Comparison of ENCODE assay signal across 1 cellular context in the genomic region with DNA sequence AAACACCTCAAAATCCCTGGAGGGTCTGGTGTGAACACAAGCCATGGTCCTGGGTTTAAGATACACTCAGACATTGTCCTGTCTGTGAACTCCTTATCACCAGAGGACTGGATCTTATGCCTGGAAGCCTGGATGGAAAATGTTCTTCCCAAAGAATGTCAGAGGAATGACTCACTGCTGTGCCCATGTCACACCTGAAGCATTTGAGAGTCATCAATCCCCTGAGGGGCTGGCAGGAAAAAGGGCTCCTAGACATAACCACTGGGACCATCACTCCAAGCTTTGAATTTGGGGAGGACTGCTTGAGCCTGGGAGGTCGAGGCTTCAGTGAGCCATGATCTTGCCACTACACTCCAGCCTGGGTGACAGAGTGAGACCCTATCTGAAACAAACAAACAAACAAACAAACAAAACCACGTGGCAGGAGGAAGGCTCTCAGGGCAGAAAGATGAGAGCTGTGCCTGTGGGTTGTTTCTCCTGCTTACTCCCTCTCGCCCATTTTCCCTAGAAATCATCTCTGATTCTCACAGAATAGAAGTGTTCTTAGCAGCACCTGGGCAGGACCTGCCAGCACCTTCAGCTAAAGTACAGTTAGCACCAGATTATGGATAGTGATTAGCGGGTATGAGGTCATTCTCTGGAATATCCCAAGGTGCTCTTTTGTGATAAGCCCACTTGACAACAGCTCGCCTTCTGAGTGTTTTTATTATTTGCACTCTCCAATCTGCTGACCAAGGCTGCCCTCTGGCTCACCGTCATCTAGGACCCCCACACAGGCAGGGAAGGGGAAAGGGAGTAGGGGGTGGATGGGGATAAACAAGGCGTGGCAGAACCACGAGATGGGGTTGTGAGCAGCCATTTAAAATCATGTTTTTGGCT.
TF ChIP-seq lines count a peak whose summit lies in the region.

No MANE protein-coding gene starts in this region.

TF ChIP-seq in K562, 482 proteins besides CTCF, POLR2A, EP300 and RAD21 (continued from another document and continues in another):
- no peak for TF ChIP-seq HOMEZ (CRISPR knock-in tag; IDR thresholded peaks at IDR 0.05)
- TF ChIP-seq, protein P1, sequence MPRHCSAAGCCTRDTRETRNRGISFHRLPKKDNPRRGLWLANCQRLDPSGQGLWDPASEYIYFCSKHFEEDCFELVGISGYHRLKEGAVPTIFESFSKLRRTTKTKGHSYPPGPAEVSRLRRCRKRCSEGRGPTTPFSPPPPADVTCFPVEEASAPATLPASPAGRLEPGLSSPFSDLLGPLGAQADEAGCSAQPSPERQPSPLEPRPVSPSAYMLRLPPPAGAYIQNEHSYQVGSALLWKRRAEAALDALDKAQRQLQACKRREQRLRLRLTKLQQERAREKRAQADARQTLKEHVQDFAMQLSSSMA (CRISPR knock-in tag; IDR thresholded peaks at IDR 0.05): no peak
- no peak for TF ChIP-seq MAFF (IDR thresholded peaks at IDR 0.05; ENCODE audit: low read length)
- no peak for TF ChIP-seq CSDE1 (IDR thresholded peaks at IDR 0.05)
- no peak for TF ChIP-seq NCOA4 (IDR thresholded peaks at IDR 0.05; ENCODE audit: partially characterized antibody)
- no peak for TF ChIP-seq NR2F6 (CRISPR knock-in tag; IDR thresholded peaks at IDR 0.05)
- TF ChIP-seq BRCA1 (IDR thresholded peaks at IDR 0.05): no peak
- no peak for TF ChIP-seq BRCA1 (CRISPR knock-in tag; IDR thresholded peaks at IDR 0.05)
- TF ChIP-seq ZNF695 (CRISPR knock-in tag; IDR thresholded peaks at IDR 0.05): no peak
- no peak for TF ChIP-seq NFYB (IDR thresholded peaks at IDR 0.05; ENCODE audit: extremely low read depth, insufficient read length)
- TF ChIP-seq MEIS2 (IDR thresholded peaks at IDR 0.05; ENCODE audit: partially characterized antibody): peak; percentile 65
- TF ChIP-seq, protein P2, sequence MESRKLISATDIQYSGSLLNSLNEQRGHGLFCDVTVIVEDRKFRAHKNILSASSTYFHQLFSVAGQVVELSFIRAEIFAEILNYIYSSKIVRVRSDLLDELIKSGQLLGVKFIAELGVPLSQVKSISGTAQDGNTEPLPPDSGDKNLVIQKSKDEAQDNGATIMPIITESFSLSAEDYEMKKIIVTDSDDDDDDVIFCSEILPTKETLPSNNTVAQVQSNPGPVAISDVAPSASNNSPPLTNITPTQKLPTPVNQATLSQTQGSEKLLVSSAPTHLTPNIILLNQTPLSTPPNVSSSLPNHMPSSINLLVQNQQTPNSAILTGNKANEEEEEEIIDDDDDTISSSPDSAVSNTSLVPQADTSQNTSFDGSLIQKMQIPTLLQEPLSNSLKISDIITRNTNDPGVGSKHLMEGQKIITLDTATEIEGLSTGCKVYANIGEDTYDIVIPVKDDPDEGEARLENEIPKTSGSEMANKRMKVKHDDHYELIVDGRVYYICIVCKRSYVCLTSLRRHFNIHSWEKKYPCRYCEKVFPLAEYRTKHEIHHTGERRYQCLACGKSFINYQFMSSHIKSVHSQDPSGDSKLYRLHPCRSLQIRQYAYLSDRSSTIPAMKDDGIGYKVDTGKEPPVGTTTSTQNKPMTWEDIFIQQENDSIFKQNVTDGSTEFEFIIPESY (CRISPR knock-in tag; IDR thresholded peaks at IDR 0.05): no peak
- TF ChIP-seq ZC3H8 (IDR thresholded peaks at IDR 0.05): no peak
- TF ChIP-seq NR4A1 (CRISPR knock-in tag; IDR thresholded peaks at IDR 0.05): no peak
- TF ChIP-seq NR4A1 (tag; IDR thresholded peaks at IDR 0.05): 0 out of 2 replicates have a peak, but pooled peaks have one; percentile 18
- no peak for TF ChIP-seq TCF7L2 (IDR thresholded peaks at IDR 0.05; ENCODE audit: low read depth, low read length)
- TF ChIP-seq CBFA2T2 (conservative IDR thresholded peaks at IDR 0.05): peak; percentile 82
- TF ChIP-seq GTF2B (IDR thresholded peaks at IDR 0.05; ENCODE audit: extremely low read depth, insufficient read length): no peak
- TF ChIP-seq MCM3 (IDR thresholded peaks at IDR 0.05): no peak
- no peak for TF ChIP-seq GABPB2 (CRISPR knock-in tag; conservative IDR thresholded peaks at IDR 0.05)
- TF ChIP-seq ZNF644 (tag; IDR thresholded peaks at IDR 0.05; ENCODE audit: low read depth): no peak
- peak; percentile 40; the same call in 1 of the 2 replicates for TF ChIP-seq L3MBTL2 (IDR thresholded peaks at IDR 0.05)
- TF ChIP-seq RUNX1 (IDR thresholded peaks at IDR 0.05; ENCODE audit: low read depth): no peak
- no peak for TF ChIP-seq YBX1 (IDR thresholded peaks at IDR 0.05)
- TF ChIP-seq, protein P3, sequence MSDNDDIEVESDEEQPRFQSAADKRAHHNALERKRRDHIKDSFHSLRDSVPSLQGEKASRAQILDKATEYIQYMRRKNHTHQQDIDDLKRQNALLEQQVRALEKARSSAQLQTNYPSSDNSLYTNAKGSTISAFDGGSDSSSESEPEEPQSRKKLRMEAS (CRISPR knock-in tag; IDR thresholded peaks at IDR 0.05): no peak
- TF ChIP-seq, protein P4, sequence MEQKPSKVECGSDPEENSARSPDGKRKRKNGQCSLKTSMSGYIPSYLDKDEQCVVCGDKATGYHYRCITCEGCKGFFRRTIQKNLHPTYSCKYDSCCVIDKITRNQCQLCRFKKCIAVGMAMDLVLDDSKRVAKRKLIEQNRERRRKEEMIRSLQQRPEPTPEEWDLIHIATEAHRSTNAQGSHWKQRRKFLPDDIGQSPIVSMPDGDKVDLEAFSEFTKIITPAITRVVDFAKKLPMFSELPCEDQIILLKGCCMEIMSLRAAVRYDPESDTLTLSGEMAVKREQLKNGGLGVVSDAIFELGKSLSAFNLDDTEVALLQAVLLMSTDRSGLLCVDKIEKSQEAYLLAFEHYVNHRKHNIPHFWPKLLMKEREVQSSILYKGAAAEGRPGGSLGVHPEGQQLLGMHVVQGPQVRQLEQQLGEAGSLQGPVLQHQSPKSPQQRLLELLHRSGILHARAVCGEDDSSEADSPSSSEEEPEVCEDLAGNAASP (IDR thresholded peaks at IDR 0.05): no peak
- TF ChIP-seq ZNF699 (CRISPR knock-in tag; IDR thresholded peaks at IDR 0.05; ENCODE audit: insufficient replicate concordance): no peak
- TF ChIP-seq XRCC5 (IDR thresholded peaks at IDR 0.05; ENCODE audit: low read depth, low read length): no peak
- TF ChIP-seq, protein P5, sequence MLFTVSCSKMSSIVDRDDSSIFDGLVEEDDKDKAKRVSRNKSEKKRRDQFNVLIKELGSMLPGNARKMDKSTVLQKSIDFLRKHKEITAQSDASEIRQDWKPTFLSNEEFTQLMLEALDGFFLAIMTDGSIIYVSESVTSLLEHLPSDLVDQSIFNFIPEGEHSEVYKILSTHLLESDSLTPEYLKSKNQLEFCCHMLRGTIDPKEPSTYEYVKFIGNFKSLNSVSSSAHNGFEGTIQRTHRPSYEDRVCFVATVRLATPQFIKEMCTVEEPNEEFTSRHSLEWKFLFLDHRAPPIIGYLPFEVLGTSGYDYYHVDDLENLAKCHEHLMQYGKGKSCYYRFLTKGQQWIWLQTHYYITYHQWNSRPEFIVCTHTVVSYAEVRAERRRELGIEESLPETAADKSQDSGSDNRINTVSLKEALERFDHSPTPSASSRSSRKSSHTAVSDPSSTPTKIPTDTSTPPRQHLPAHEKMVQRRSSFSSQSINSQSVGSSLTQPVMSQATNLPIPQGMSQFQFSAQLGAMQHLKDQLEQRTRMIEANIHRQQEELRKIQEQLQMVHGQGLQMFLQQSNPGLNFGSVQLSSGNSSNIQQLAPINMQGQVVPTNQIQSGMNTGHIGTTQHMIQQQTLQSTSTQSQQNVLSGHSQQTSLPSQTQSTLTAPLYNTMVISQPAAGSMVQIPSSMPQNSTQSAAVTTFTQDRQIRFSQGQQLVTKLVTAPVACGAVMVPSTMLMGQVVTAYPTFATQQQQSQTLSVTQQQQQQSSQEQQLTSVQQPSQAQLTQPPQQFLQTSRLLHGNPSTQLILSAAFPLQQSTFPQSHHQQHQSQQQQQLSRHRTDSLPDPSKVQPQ (CRISPR knock-in tag; IDR thresholded peaks at IDR 0.05; ENCODE audit: borderline replicate concordance): no peak
- TF ChIP-seq RCOR1 (IDR thresholded peaks at IDR 0.05; ENCODE audit: borderline replicate concordance in 1 of 2, low read depth in 2 of 2, low read length in 2 of 2): peak in 1 of 2 experiments; percentile 63; a peak in 2 of 4 replicates
- no peak for TF ChIP-seq SMARCA5 (IDR thresholded peaks at IDR 0.05)
- TF ChIP-seq, protein P6, sequence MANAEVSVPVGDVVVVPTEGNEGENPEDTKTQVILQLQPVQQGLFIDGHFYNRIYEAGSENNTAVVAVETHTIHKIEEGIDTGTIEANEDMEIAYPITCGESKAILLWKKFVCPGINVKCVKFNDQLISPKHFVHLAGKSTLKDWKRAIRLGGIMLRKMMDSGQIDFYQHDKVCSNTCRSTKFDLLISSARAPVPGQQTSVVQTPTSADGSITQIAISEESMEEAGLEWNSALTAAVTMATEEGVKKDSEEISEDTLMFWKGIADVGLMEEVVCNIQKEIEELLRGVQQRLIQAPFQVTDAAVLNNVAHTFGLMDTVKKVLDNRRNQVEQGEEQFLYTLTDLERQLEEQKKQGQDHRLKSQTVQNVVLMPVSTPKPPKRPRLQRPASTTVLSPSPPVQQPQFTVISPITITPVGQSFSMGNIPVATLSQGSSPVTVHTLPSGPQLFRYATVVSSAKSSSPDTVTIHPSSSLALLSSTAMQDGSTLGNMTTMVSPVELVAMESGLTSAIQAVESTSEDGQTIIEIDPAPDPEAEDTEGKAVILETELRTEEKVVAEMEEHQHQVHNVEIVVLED (CRISPR knock-in tag; IDR thresholded peaks at IDR 0.05): no peak
- TF ChIP-seq ZNF175 (CRISPR knock-in tag; IDR thresholded peaks at IDR 0.05; ENCODE audit: low read depth): no peak
- no peak; the same call in 1 of the 2 replicates for TF ChIP-seq JUNB (CRISPR knock-in tag; conservative IDR thresholded peaks at IDR 0.05)
- TF ChIP-seq TEAD2 (tag; IDR thresholded peaks at IDR 0.05): no peak
- no peak for TF ChIP-seq MBD1 (CRISPR knock-in tag; IDR thresholded peaks at IDR 0.05)
- no peak for TF ChIP-seq KAT8 (IDR thresholded peaks at IDR 0.05; ENCODE audit: low read depth)
- TF ChIP-seq U2AF1 (optimal IDR thresholded peaks at IDR 0.05; ENCODE audit: low read depth, low read length): no peak
- no peak for TF ChIP-seq ZNF174 (CRISPR knock-in tag; IDR thresholded peaks at IDR 0.05)
- no peak for TF ChIP-seq RBFOX2 (IDR thresholded peaks at IDR 0.05; ENCODE audit: low read depth, low read length)
- TF ChIP-seq ZNF124 (CRISPR knock-in tag; IDR thresholded peaks at IDR 0.05): no peak
- no peak for TF ChIP-seq KLF1 (tag; IDR thresholded peaks at IDR 0.05)
- TF ChIP-seq ZZZ3 (IDR thresholded peaks at IDR 0.05): no peak
- TF ChIP-seq, protein P7, sequence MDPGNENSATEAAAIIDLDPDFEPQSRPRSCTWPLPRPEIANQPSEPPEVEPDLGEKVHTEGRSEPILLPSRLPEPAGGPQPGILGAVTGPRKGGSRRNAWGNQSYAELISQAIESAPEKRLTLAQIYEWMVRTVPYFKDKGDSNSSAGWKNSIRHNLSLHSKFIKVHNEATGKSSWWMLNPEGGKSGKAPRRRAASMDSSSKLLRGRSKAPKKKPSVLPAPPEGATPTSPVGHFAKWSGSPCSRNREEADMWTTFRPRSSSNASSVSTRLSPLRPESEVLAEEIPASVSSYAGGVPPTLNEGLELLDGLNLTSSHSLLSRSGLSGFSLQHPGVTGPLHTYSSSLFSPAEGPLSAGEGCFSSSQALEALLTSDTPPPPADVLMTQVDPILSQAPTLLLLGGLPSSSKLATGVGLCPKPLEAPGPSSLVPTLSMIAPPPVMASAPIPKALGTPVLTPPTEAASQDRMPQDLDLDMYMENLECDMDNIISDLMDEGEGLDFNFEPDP (CRISPR knock-in tag; IDR thresholded peaks at IDR 0.05): no peak
- no peak for TF ChIP-seq E2F5 (CRISPR knock-in tag; IDR thresholded peaks at IDR 0.05)
- no peak for TF ChIP-seq TGIF2 (CRISPR knock-in tag; IDR thresholded peaks at IDR 0.05)
- no peak for TF ChIP-seq FOXP1 (CRISPR knock-in tag; IDR thresholded peaks at IDR 0.05)
- TF ChIP-seq, protein P8, sequence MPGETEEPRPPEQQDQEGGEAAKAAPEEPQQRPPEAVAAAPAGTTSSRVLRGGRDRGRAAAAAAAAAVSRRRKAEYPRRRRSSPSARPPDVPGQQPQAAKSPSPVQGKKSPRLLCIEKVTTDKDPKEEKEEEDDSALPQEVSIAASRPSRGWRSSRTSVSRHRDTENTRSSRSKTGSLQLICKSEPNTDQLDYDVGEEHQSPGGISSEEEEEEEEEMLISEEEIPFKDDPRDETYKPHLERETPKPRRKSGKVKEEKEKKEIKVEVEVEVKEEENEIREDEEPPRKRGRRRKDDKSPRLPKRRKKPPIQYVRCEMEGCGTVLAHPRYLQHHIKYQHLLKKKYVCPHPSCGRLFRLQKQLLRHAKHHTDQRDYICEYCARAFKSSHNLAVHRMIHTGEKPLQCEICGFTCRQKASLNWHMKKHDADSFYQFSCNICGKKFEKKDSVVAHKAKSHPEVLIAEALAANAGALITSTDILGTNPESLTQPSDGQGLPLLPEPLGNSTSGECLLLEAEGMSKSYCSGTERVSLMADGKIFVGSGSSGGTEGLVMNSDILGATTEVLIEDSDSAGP (CRISPR knock-in tag; IDR thresholded peaks at IDR 0.05): no peak
